Comparison of ENCODE assay signal across 1 cellular context in the genomic region with DNA sequence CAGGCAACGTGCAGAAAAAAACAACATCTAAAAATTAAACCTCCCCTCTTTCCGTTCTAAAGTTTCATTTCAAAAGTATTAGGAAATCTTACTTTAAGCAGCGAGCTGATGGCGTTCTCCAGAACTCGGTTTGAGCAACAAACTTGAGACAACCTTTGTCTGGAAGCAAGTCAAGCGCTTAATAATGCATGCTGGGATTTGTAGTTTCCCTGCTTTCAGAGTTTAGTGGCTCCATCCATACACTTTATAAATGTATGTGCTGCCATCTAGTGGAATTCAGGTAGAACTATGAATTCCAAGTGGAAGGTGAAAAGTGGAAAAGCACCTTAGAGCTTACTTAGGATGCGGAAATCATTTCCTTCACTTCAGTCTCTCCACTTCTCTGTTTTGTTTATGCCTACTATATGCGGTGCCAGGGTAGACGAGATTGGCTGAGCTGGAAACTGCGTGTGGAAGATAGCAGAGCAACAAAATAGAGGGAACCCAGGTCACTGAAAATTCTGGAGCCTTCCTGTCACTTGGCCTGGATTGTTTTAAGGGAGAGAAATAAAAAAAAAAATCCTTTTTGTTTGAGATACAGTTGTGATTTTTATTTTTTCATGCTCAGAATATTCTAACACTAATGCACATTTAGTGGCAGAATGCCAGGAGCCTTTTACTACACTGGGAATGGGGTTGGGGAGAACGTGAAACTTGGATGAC.
TF ChIP-seq lines count a peak whose summit lies in the region.

A gene (minus strand): TSS at position 144 of the 702 bp plus-strand sequence. CDS start 3,580 bp downstream, outside the sequence.

TF ChIP-seq in K562, 482 proteins besides CTCF, POLR2A, EP300 and RAD21 (continued from another document and continues in another):
- TF ChIP-seq KDM2B (CRISPR knock-in tag; IDR thresholded peaks at IDR 0.05) (no peak), CEBPG (CRISPR knock-in tag; IDR thresholded peaks at IDR 0.05) (no peak), CEBPG (tag; conservative IDR thresholded peaks at IDR 0.05 in 1 of 2, IDR thresholded peaks at IDR 0.05 in 1 of 2) (peak in 1 of 2 experiments; percentile 53; a peak in 2 of 4 replicates), SMAD4 (CRISPR knock-in tag; conservative IDR thresholded peaks at IDR 0.05) (no peak), SRF (CRISPR knock-in tag; IDR thresholded peaks at IDR 0.05) (no peak; a peak in 1 of 4 replicates), MYBL2 (IDR thresholded peaks at IDR 0.05; ENCODE audit: low read depth) (no peak), MYBL2 (CRISPR knock-in tag; IDR thresholded peaks at IDR 0.05; ENCODE audit: borderline replicate concordance) (no peak), PHF8 (IDR thresholded peaks at IDR 0.05; ENCODE audit: borderline replicate concordance, low read length) (0 out of 2 replicates have a peak, but pooled peaks have one; percentile 4), ZNF778 (CRISPR knock-in tag; IDR thresholded peaks at IDR 0.05) (no peak), CTBP1 (IDR thresholded peaks at IDR 0.05; ENCODE audit: borderline replicate concordance) (0 out of 2 replicates have a peak, but pooled peaks have one; percentile 33), RBM14 (IDR thresholded peaks at IDR 0.05; ENCODE audit: borderline replicate concordance, insufficient read depth, low read depth, low read length) (no peak), ZNF696 (CRISPR knock-in tag; conservative IDR thresholded peaks at IDR 0.05) (no peak), RFX1 (IDR thresholded peaks at IDR 0.05) (no peak), MYC (IDR thresholded peaks at IDR 0.05; ENCODE audit: low read depth, low read length) (0 out of 2 replicates have a peak, but pooled peaks have one; percentile 24), MYC (CRISPR knock-in tag; IDR thresholded peaks at IDR 0.05; ENCODE audit: borderline replicate concordance, low read depth) (no peak), KLF10 (CRISPR knock-in tag; IDR thresholded peaks at IDR 0.05) (no peak), ZNF785 (CRISPR knock-in tag; IDR thresholded peaks at IDR 0.05) (no peak), NR2C1 (IDR thresholded peaks at IDR 0.05) (peak; percentile 25; the same call in 1 of the 2 replicates), NR2C1 (tag; IDR thresholded peaks at IDR 0.05) (peak; percentile 79), ZNF431 (CRISPR knock-in tag; IDR thresholded peaks at IDR 0.05) (no peak), MAFK (IDR thresholded peaks at IDR 0.05; ENCODE audit: low read length) (no peak), NCOA1 (IDR thresholded peaks at IDR 0.05; ENCODE audit: low read depth) (no peak), SMARCB1 (IDR thresholded peaks at IDR 0.05; ENCODE audit: insufficient read length, low read depth) (no peak), NR1H2 (CRISPR knock-in tag; IDR thresholded peaks at IDR 0.05) (no peak), ESRRB (CRISPR knock-in tag; IDR thresholded peaks at IDR 0.05; ENCODE audit: borderline replicate concordance) (no peak), NFIX (CRISPR knock-in tag; IDR thresholded peaks at IDR 0.05; ENCODE audit: low read depth) (no peak), IFI16 (CRISPR knock-in tag; IDR thresholded peaks at IDR 0.05) (no peak), CHD1 (IDR thresholded peaks at IDR 0.05; ENCODE audit: low read length) (no peak), PPARD (CRISPR knock-in tag; IDR thresholded peaks at IDR 0.05) (no peak), MBD2 (IDR thresholded peaks at IDR 0.05; ENCODE audit: borderline replicate concordance, low read depth) (0 out of 2 replicates have a peak, but pooled peaks have one; percentile 31), MXI1 (IDR thresholded peaks at IDR 0.05; ENCODE audit: low read depth, low read length) (no peak), ELF1 (tag; IDR thresholded peaks at IDR 0.05) (0 out of 2 replicates have a peak, but pooled peaks have one; percentile 13), DPF2 (IDR thresholded peaks at IDR 0.05) (no peak), MAFG (tag; conservative IDR thresholded peaks at IDR 0.05) (no peak), ZNF79 (CRISPR knock-in tag; IDR thresholded peaks at IDR 0.05; ENCODE audit: low read depth) (no peak), NR2C2 (CRISPR knock-in tag; IDR thresholded peaks at IDR 0.05) (no peak), NR2C2 (tag; IDR thresholded peaks at IDR 0.05) (peak; percentile 82), FIP1L1 (IDR thresholded peaks at IDR 0.05; ENCODE audit: low read depth, low read length, poor library complexity, severe bottlenecking) (no peak), C11orf30 (IDR thresholded peaks at IDR 0.05; ENCODE audit: low read depth) (no peak), PTRF (tag; IDR thresholded peaks at IDR 0.05) (no peak)
- TF ChIP-seq, protein P1, sequence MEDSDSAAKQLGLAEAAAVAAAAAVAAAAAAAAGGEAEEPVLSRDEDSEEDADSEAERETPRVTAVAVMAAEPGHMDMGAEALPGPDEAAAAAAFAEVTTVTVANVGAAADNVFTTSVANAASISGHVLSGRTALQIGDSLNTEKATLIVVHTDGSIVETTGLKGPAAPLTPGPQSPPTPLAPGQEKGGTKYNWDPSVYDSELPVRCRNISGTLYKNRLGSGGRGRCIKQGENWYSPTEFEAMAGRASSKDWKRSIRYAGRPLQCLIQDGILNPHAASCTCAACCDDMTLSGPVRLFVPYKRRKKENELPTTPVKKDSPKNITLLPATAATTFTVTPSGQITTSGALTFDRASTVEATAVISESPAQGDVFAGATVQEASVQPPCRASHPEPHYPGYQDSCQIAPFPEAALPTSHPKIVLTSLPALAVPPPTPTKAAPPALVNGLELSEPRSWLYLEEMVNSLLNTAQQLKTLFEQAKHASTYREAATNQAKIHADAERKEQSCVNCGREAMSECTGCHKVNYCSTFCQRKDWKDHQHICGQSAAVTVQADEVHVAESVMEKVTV (CRISPR knock-in tag; IDR thresholded peaks at IDR 0.05) = peak; percentile 55
- TF ChIP-seq, protein P2, sequence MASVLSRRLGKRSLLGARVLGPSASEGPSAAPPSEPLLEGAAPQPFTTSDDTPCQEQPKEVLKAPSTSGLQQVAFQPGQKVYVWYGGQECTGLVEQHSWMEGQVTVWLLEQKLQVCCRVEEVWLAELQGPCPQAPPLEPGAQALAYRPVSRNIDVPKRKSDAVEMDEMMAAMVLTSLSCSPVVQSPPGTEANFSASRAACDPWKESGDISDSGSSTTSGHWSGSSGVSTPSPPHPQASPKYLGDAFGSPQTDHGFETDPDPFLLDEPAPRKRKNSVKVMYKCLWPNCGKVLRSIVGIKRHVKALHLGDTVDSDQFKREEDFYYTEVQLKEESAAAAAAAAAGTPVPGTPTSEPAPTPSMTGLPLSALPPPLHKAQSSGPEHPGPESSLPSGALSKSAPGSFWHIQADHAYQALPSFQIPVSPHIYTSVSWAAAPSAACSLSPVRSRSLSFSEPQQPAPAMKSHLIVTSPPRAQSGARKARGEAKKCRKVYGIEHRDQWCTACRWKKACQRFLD (CRISPR knock-in tag; IDR thresholded peaks at IDR 0.05) = no peak
- TF ChIP-seq, protein P3, sequence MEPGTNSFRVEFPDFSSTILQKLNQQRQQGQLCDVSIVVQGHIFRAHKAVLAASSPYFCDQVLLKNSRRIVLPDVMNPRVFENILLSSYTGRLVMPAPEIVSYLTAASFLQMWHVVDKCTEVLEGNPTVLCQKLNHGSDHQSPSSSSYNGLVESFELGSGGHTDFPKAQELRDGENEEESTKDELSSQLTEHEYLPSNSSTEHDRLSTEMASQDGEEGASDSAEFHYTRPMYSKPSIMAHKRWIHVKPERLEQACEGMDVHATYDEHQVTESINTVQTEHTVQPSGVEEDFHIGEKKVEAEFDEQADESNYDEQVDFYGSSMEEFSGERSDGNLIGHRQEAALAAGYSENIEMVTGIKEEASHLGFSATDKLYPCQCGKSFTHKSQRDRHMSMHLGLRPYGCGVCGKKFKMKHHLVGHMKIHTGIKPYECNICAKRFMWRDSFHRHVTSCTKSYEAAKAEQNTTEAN (CRISPR knock-in tag; IDR thresholded peaks at IDR 0.05) = no peak
- TF ChIP-seq, protein P4, sequence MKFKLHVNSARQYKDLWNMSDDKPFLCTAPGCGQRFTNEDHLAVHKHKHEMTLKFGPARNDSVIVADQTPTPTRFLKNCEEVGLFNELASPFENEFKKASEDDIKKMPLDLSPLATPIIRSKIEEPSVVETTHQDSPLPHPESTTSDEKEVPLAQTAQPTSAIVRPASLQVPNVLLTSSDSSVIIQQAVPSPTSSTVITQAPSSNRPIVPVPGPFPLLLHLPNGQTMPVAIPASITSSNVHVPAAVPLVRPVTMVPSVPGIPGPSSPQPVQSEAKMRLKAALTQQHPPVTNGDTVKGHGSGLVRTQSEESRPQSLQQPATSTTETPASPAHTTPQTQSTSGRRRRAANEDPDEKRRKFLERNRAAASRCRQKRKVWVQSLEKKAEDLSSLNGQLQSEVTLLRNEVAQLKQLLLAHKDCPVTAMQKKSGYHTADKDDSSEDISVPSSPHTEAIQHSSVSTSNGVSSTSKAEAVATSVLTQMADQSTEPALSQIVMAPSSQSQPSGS (CRISPR knock-in tag; IDR thresholded peaks at IDR 0.05) = no peak
- TF ChIP-seq, protein P5, sequence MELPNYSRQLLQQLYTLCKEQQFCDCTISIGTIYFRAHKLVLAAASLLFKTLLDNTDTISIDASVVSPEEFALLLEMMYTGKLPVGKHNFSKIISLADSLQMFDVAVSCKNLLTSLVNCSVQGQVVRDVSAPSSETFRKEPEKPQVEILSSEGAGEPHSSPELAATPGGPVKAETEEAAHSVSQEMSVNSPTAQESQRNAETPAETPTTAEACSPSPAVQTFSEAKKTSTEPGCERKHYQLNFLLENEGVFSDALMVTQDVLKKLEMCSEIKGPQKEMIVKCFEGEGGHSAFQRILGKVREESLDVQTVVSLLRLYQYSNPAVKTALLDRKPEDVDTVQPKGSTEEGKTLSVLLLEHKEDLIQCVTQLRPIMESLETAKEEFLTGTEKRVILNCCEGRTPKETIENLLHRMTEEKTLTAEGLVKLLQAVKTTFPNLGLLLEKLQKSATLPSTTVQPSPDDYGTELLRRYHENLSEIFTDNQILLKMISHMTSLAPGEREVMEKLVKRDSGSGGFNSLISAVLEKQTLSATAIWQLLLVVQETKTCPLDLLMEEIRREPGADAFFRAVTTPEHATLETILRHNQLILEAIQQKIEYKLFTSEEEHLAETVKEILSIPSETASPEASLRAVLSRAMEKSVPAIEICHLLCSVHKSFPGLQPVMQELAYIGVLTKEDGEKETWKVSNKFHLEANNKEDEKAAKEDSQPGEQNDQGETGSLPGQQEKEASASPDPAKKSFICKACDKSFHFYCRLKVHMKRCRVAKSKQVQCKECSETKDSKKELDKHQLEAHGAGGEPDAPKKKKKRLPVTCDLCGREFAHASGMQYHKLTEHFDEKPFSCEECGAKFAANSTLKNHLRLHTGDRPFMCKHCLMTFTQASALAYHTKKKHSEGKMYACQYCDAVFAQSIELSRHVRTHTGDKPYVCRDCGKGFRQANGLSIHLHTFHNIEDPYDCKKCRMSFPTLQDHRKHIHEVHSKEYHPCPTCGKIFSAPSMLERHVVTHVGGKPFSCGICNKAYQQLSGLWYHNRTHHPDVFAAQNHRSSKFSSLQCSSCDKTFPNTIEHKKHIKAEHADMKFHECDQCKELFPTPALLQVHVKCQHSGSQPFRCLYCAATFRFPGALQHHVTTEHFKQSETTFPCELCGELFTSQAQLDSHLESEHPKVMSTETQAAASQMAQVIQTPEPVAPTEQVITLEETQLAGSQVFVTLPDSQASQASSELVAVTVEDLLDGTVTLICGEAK (IDR thresholded peaks at IDR 0.05) = peak; percentile 48; the same call in 1 of the 2 replicates
- TF ChIP-seq, protein P5 (CRISPR knock-in tag; IDR thresholded peaks at IDR 0.05) = no peak
- TF ChIP-seq, protein P6, sequence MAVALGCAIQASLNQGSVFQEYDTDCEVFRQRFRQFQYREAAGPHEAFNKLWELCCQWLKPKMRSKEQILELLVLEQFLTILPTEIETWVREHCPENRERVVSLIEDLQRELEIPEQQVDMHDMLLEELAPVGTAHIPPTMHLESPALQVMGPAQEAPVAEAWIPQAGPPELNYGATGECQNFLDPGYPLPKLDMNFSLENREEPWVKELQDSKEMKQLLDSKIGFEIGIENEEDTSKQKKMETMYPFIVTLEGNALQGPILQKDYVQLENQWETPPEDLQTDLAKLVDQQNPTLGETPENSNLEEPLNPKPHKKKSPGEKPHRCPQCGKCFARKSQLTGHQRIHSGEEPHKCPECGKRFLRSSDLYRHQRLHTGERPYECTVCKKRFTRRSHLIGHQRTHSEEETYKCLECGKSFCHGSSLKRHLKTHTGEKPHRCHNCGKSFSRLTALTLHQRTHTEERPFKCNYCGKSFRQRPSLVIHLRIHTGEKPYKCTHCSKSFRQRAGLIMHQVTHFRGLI (CRISPR knock-in tag; IDR thresholded peaks at IDR 0.05) = no peak
- TF ChIP-seq, protein P7, sequence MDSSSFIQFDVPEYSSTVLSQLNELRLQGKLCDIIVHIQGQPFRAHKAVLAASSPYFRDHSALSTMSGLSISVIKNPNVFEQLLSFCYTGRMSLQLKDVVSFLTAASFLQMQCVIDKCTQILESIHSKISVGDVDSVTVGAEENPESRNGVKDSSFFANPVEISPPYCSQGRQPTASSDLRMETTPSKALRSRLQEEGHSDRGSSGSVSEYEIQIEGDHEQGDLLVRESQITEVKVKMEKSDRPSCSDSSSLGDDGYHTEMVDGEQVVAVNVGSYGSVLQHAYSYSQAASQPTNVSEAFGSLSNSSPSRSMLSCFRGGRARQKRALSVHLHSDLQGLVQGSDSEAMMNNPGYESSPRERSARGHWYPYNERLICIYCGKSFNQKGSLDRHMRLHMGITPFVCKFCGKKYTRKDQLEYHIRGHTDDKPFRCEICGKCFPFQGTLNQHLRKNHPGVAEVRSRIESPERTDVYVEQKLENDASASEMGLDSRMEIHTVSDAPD (CRISPR knock-in tag; IDR thresholded peaks at IDR 0.05) = no peak
